In genomic region chr19:1213391-1214286, GRCh38 we compare ENCODE assay signal across 8 cellular contexts. TPM values are rescaled to one million over a fixed set of nuclear protein-coding genes. Genes with fewer than 3 reads are reported as not detected.
A peak's percentile ranks its signal among the peaks of the same experiment; 100 is the strongest.
DNase-seq lines count a peak whose midpoint lies in the region; ATAC-seq and TF ChIP-seq lines count a peak whose summit lies in the region.

No MANE protein-coding gene starts in this region.

- H3K36me3 Mint-ChIP-seq in activated CD4-positive, alpha-beta memory T cell treated with anti-CD3 and anti-CD28 coated beads for 36 hours: peaks cover 16% of the 10 kb centered on the region
- H3K36me3 Mint-ChIP-seq in neural progenitor cell: peaks cover 12% of the 10 kb centered on the region

- H3K9ac ChIP-seq in neural progenitor cell: no peak overlapping the region

- H3K27ac Mint-ChIP-seq in activated CD4-positive, alpha-beta memory T cell treated with anti-CD3 and anti-CD28 coated beads for 36 hours: peak overlapping the region; percentile 97
- peak overlapping the region; percentile 42 for H3K27ac Mint-ChIP-seq in neural progenitor cell

- peak overlapping the region; percentile 77 for H3K4me3 Mint-ChIP-seq in activated CD4-positive, alpha-beta memory T cell treated with anti-CD3 and anti-CD28 coated beads for 36 hours
- H3K4me3 Mint-ChIP-seq in neural progenitor cell: peak overlapping the region; percentile 43

- H3K4me1 Mint-ChIP-seq in activated CD4-positive, alpha-beta memory T cell treated with anti-CD3 and anti-CD28 coated beads for 36 hours (ENCODE audit: low read depth): peaks cover 29% of the 10 kb centered on the region
- peaks cover 35% of the 10 kb centered on the region for H3K4me1 Mint-ChIP-seq in neural progenitor cell

- POLR2A ChIA-PET in activated CD4-positive, alpha-beta memory T cell treated with anti-CD3 and anti-CD28 coated beads for 36 hours (lab: Charles Lee): interaction anchor here (0.7 to 1.7 kb wide), 6 partner anchors 10 to 192 kb away, joined by 3 to 6 read pairs (median 3); partner anchors contain the start of genes ABCA7, RNU6-2 and SBNO2

- H3K4me1 ChIP-seq in esophagus squamous epithelium (peaks cover 63 to 100% (median 93%) of the 10 kb centered on the region in 3 donors), neural progenitor cell (peaks cover 5% of the 10 kb centered on the region), aorta (ENCODE audit: control insufficient read depth in 1 of 2, insufficient read depth in 2 of 2, low read length in 2 of 2) (no peaks in the 10 kb centered on the region)

- TF ChIP-seq POLR2A in esophagus squamous epithelium (IDR thresholded peaks at IDR 0.05): peak in 2 of 4 donors; percentile 28 to 64

- H3F3A ChIP-seq in neural progenitor cell (ENCODE audit: low read depth): peaks cover 4% of the 10 kb centered on the region

- 36 to 62% methylated on average over 19 to 31 of the region's 39 CpGs for WGBS in esophagus squamous epithelium, 2 donors
- WGBS in aorta, 2 donors: 33 to 37% methylated on average over 39 of the region's 39 CpGs

- no peak overlapping the region for H3K4me2 ChIP-seq in neural progenitor cell

- no peaks in the 10 kb centered on the region for H3K27me3 Mint-ChIP-seq in activated CD4-positive, alpha-beta memory T cell treated with anti-CD3 and anti-CD28 coated beads for 36 hours
- no peaks in the 10 kb centered on the region for H3K27me3 Mint-ChIP-seq in neural progenitor cell (ENCODE audit: insufficient read depth, low read depth)

- intact Hi-C loops in activated CD4-positive, alpha-beta memory T cell treated with anti-CD3 and anti-CD28 coated beads for 36 hours (cut with micrococcal nuclease): no loop called here
- intact Hi-C loops in esophagus squamous epithelium (cut with DNase I): no loop called here
- intact Hi-C loops in aorta (cut with DNase I): loop anchor here in 1 of 2 donors (2.0 kb wide), 1 partner anchor 53 kb away; no protein-coding TSS in a partner anchor

- CTCF ChIA-PET in activated CD4-positive, alpha-beta memory T cell treated with anti-CD3 and anti-CD28 coated beads for 36 hours (lab: Charles Lee): interaction anchor here (0.6 to 3.4 kb wide), 5 partner anchors 12 to 100 kb away, joined by 3 to 11 read pairs (median 5); no protein-coding TSS in a partner anchor

- peaks cover 100% of the 10 kb centered on the region for H3K79me2 ChIP-seq in neural progenitor cell (ENCODE audit: low read depth)

- peak; percentile 51 for ATAC-seq in aorta (ENCODE audit: low FRiP score)
- ATAC-seq in GM21786 (IDR thresholded peaks at IDR 0.05; ENCODE audit: unreplicated experiment): no peak
- no peak for ATAC-seq in GM21576 (IDR thresholded peaks at IDR 0.05; ENCODE audit: unreplicated experiment)

- peak overlapping the region in 2 of 4 donors; percentile 2 to 47 for H3K4me3 ChIP-seq in esophagus squamous epithelium
- H3K4me3 ChIP-seq in neural progenitor cell: no peak overlapping the region
- H3K4me3 ChIP-seq in aorta (ENCODE audit: low read length in 2 of 2): no peak overlapping the region

- H3K36me3 ChIP-seq in esophagus squamous epithelium (peaks cover 0 to 33% (median 0%) of the 10 kb centered on the region in 3 donors), neural progenitor cell (no peaks in the 10 kb centered on the region), aorta (ENCODE audit: control insufficient read depth in 1 of 2, insufficient read depth in 2 of 2, low read length in 1 of 2) (no peaks in the 10 kb centered on the region)

- no peak overlapping the region for H2AFZ ChIP-seq in neural progenitor cell (replicated peaks)

- H3K27me3 ChIP-seq in esophagus squamous epithelium (no peaks in the 10 kb centered on the region), neural progenitor cell (no peaks in the 10 kb centered on the region), aorta (ENCODE audit: control insufficient read depth in 1 of 2, insufficient read depth in 2 of 2, low read length in 1 of 2) (no peaks in the 10 kb centered on the region)

- H3K9me3 ChIP-seq in esophagus squamous epithelium (no peaks in the 10 kb centered on the region), neural progenitor cell (ENCODE audit: low read depth) (no peaks in the 10 kb centered on the region), aorta (ENCODE audit: control insufficient read depth, low read length) (no peaks in the 10 kb centered on the region)

- TF ChIP-seq CTCF in esophagus squamous epithelium (IDR thresholded peaks at IDR 0.05) (no peak), neural progenitor cell (IDR thresholded peaks at IDR 0.05) (no peak)

- peaks cover 98% of the 10 kb centered on the region for H4K20me1 ChIP-seq in neural progenitor cell (ENCODE audit: low read depth)

- H3K27ac ChIP-seq in esophagus squamous epithelium: peak overlapping the region; percentile 80 to 96 (median 88)
- H3K27ac ChIP-seq in neural progenitor cell: no peak overlapping the region
- peak overlapping the region; percentile 20 to 98 for H3K27ac ChIP-seq in aorta (ENCODE audit: low read depth in 1 of 2, low read length in 2 of 2)

- H3K9me3 Mint-ChIP-seq in activated CD4-positive, alpha-beta memory T cell treated with anti-CD3 and anti-CD28 coated beads for 36 hours: no peaks in the 10 kb centered on the region
- no peaks in the 10 kb centered on the region for H3K9me3 Mint-ChIP-seq in neural progenitor cell

- DNase-seq in CD1c-positive myeloid dendritic cell (ENCODE audit: extremely low spot score): peak; percentile 95
- peak; percentile 87 to 88 for DNase-seq in Kasumi-1 (lab: John Stamatoyannopoulos, UW)
- peak; percentile 85 for DNase-seq in activated CD4-positive, alpha-beta memory T cell treated with anti-CD3 and anti-CD28 coated beads for 36 hours
- no peak for DNase-seq in esophagus squamous epithelium (lab: John Stamatoyannopoulos, UW)
- no peak for DNase-seq in neural progenitor cell (ENCODE audit: low spot score)
- DNase-seq in aorta: peak; percentile 91 to 93

RNA-seq across cellular contexts. Expression of gene STK11, which starts 8.1 kb away (rescaled TPM):
- 10 to 100 TPM; 66.4 to 74.3 TPM for total RNA-seq in activated CD4-positive, alpha-beta memory T cell treated with anti-CD3 and anti-CD28 coated beads for 36 hours
- 10 to 100 TPM; 59.3 to 68.5 (median 61.6) TPM for total RNA-seq in esophagus squamous epithelium
- total RNA-seq in neural progenitor cell (ENCODE audit: low replicate concordance): 27.4 and 67.3 TPM in 2 replicates
- total RNA-seq in aorta: 10 to 100 TPM; 39.4 to 59.5 TPM
- 10 to 100 TPM; 30.1 to 58.9 TPM for polyA plus RNA-seq in aorta

RNA-seq across cellular contexts. Expression of gene CBARP, which starts 24.2 kb away (rescaled TPM):
- total RNA-seq in activated CD4-positive, alpha-beta memory T cell treated with anti-CD3 and anti-CD28 coated beads for 36 hours: 1 to 10 TPM; 1.3 to 2.1 TPM
- total RNA-seq in esophagus squamous epithelium: 1 to 10 TPM in 3 of 4 donors, under 1 TPM in 1; 0.38 to 1.6 (median 1.2) TPM
- total RNA-seq in neural progenitor cell (ENCODE audit: low replicate concordance): 1.2 and 17.8 TPM in 2 replicates
- 1 to 10 TPM; 3.0 to 3.7 TPM for total RNA-seq in aorta
- polyA plus RNA-seq in aorta: 1 to 10 TPM in 1 of 2 donors, under 1 TPM in 1; 0.88 to 1.1 TPM

RNA-seq across cellular contexts. Expression of gene ATP5F1D, which starts 27.9 kb away (rescaled TPM):
- total RNA-seq in activated CD4-positive, alpha-beta memory T cell treated with anti-CD3 and anti-CD28 coated beads for 36 hours: 100 to 1,000 TPM; 178 to 192 TPM
- total RNA-seq in esophagus squamous epithelium (100 to 1,000 TPM in 3 of 4 donors, 10 to 100 TPM in 1; 83.4 to 171 (median 132) TPM), neural progenitor cell (ENCODE audit: low replicate concordance) (7.1 and 52.0 TPM in 2 replicates), aorta (100 to 1,000 TPM in 1 of 2 donors, 10 to 100 TPM in 1; 92.8 to 102 TPM)
- polyA plus RNA-seq in aorta: 100 to 1,000 TPM; 131 to 164 TPM

RNA-seq across cellular contexts. Expression of gene MIDN, which starts 34.7 kb away (rescaled TPM):
- total RNA-seq in activated CD4-positive, alpha-beta memory T cell treated with anti-CD3 and anti-CD28 coated beads for 36 hours: 10 to 100 TPM; 54.1 to 54.6 TPM
- 10 to 100 TPM; 12.4 to 65.0 (median 40.4) TPM for total RNA-seq in esophagus squamous epithelium
- total RNA-seq in neural progenitor cell (ENCODE audit: low replicate concordance): 16.1 and 51.3 TPM in 2 replicates
- total RNA-seq in aorta: 100 to 1,000 TPM; 112 to 121 TPM
- 10 to 100 TPM; 11.8 to 27.4 TPM for polyA plus RNA-seq in aorta

RNA-seq across cellular contexts. Expression of gene SBNO2, which starts 39.6 kb away (rescaled TPM):
- 100 to 1,000 TPM in 1 of 2 experiments, 10 to 100 TPM in 1; 96.9 to 110 TPM for total RNA-seq in activated CD4-positive, alpha-beta memory T cell treated with anti-CD3 and anti-CD28 coated beads for 36 hours
- 10 to 100 TPM; 31.3 to 84.3 (median 68.3) TPM for total RNA-seq in esophagus squamous epithelium
- total RNA-seq in neural progenitor cell (ENCODE audit: low replicate concordance): 3.3 and 16.2 TPM in 2 replicates
- 100 to 1,000 TPM in 1 of 2 donors, 10 to 100 TPM in 1; 97.2 to 165 TPM for total RNA-seq in aorta
- 10 to 100 TPM; 11.0 to 53.3 TPM for polyA plus RNA-seq in aorta

Comparison
In these comparisons a context has a peak if more than half of its experiments do, and no peak if none do; other contexts are left out.
1. DNase-seq: peak in CD1c-positive myeloid dendritic cell (single experiment), Kasumi-1 (2 of 2), activated CD4-positive, alpha-beta memory T cell treated with anti-CD3 and anti-CD28 coated beads for 36 hours (single experiment) and aorta (2 of 2); none in esophagus squamous epithelium (single experiment) and neural progenitor cell (single experiment).